25 cellular contexts compared by ENCODE assay signal in genomic region chr5:67090593-67090992, GRCh38.
"Had no signal": no experiment of that assay in that cellular context is flagged by ENCODE, and none has a peak within 500 bp of the region (broad histone marks: within the 10 kb centered on the region; RNA-seq: fewer than 3 reads in every experiment).

No MANE protein-coding gene starts in this region.

- H3K36me3 ChIP-seq: pancreas, prostate gland, right lobe of liver, tibial nerve had no signal

- H3K4me1 Mint-ChIP-seq: naive B cell; stimulated activated naive B cell treated with anti-CD40 and anti-IgM and Interleukin-4, amounts not matched to agents 10 μg/mL and 1 μg/mL and 100 μg/mL, for 72 hours had no signal

- H3K9me3 ChIP-seq: heart left ventricle, pancreas, prostate gland, right lobe of liver, spleen, testis, tibial nerve had no signal

- H3K27me3 Mint-ChIP-seq: naive B cell; stimulated activated naive B cell treated with anti-CD40 and anti-IgM and Interleukin-4, amounts not matched to agents 10 μg/mL and 1 μg/mL and 100 μg/mL, for 72 hours; stimulated activated naive CD8-positive, alpha-beta T cell treated with anti-CD3 and anti-CD28 coated beads, Interleukin-15, amount 100 ng/mL, for 72 hours had no signal

- H3K9me3 Mint-ChIP-seq: naive B cell; nephron; stimulated activated naive B cell treated with anti-CD40 and anti-IgM and Interleukin-4, amounts not matched to agents 10 μg/mL and 1 μg/mL and 100 μg/mL, for 72 hours; stimulated activated naive CD8-positive, alpha-beta T cell treated with anti-CD3 and anti-CD28 coated beads, Interleukin-15, amount 100 ng/mL, for 72 hours had no signal

- H3K27ac Mint-ChIP-seq: naive B cell; stimulated activated naive B cell treated with anti-CD40 and anti-IgM and Interleukin-4, amounts not matched to agents 10 μg/mL and 1 μg/mL and 100 μg/mL, for 72 hours; stimulated activated naive CD8-positive, alpha-beta T cell treated with anti-CD3 and anti-CD28 coated beads, Interleukin-15, amount 100 ng/mL, for 72 hours had no signal

- H3K27me3 ChIP-seq: heart left ventricle, pancreas, right lobe of liver, spleen, testis, tibial nerve had no signal

- H3K4me3 Mint-ChIP-seq: naive B cell; nephron; stimulated activated naive B cell treated with anti-CD40 and anti-IgM and Interleukin-4, amounts not matched to agents 10 μg/mL and 1 μg/mL and 100 μg/mL, for 72 hours; stimulated activated naive CD8-positive, alpha-beta T cell treated with anti-CD3 and anti-CD28 coated beads, Interleukin-15, amount 100 ng/mL, for 72 hours had no signal

- H3K4me3 ChIP-seq: heart left ventricle, lung, pancreas, prostate gland, right lobe of liver, spleen, testis, tibial nerve had no signal

- H3K4me1 ChIP-seq: prostate gland had no signal

- ATAC-seq: heart left ventricle; left colon; left ventricle myocardium superior; pancreas; right lobe of liver; stimulated activated naive B cell treated with anti-CD40 and anti-IgM and Interleukin-4, amounts not matched to agents 10 μg/mL and 1 μg/mL and 100 μg/mL, for 72 hours; stimulated activated naive CD8-positive, alpha-beta T cell treated with anti-CD3 and anti-CD28 coated beads, Interleukin-15, amount 100 ng/mL, for 72 hours had no signal

- H3K27ac ChIP-seq: pancreas, prostate gland, right lobe of liver, spleen, testis, tibial nerve had no signal

- DNase-seq: cortex of kidney; effector memory CD4-positive, alpha-beta T cell; erythroblast; foreskin melanocyte; heart left ventricle; hippocampal formation; left colon; left ventricle myocardium superior; mesendoderm; naive B cell; occipital lobe; pancreas; retina; right lobe of liver; spleen; stimulated activated CD4-positive, alpha-beta T cell treated with anti-CD3 and anti-CD28 coated beads, Interleukin-15, amount 100 ng/mL, for 24 hours; stimulated activated CD4-positive, alpha-beta T cell treated with anti-CD3 and anti-CD28 coated beads, Interleukin-1b, Interleukin-23, amount 100 ng/mL, for 48 hours; stimulated activated CD4-positive, alpha-beta T cell treated with anti-CD3 and anti-CD28 coated beads, Interleukin-4, amount 100 ng/mL, for 24 hours; stimulated activated naive B cell treated with anti-CD40 and anti-IgM and Interleukin-4, amounts not matched to agents 10 μg/mL and 1 μg/mL and 100 μg/mL, for 72 hours; stimulated activated naive CD8-positive, alpha-beta T cell treated with anti-CD3 and anti-CD28 coated beads, Interleukin-15, amount 100 ng/mL, for 72 hours; testis had no signal
